8 cellular contexts compared by ENCODE assay signal in the genomic region with DNA sequence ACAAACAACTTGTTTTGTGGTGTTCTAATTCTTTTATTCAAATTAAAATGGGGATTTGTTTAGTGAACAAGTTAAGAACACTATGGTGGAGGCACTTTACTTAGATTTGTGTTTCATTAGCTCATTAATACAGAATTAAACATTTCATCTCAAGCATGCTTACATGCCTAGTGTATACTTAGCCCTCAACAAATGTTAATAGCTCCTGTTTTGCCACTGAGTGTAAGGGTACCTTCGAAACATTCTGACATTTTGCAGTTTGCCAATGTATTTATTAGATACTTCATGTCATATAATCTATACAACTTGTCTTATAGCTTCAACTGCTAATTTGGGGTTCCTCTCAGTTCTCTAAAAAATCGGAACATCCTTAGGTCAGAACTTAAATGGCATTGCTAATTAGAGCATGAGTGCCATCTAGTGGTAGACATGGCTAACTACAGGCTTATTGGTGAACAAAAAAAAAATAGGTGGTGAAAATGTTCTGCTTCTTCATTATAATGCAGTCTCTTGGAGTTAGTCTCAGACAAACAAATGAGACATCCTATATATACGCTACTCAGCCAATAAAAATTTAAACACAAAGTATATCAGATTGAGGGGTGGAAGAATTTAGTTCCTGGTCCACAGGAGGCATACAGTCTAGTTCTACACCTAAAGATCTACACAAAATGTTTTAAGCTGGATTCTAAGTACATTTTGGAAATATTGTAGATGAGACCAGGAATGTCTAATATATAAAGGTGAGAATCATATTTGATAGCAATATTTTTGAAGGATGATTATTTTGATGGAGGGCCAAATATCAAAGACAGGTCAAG. TPM values are rescaled to one million over a fixed set of nuclear protein-coding genes. Genes with fewer than 3 reads are reported as not detected.
DNase-seq lines count a peak whose midpoint lies in the region; ATAC-seq, FAIRE-seq and TF ChIP-seq lines count a peak whose summit lies in the region.

No MANE protein-coding gene starts in this region.

- ATAC-seq in GM21423 (IDR thresholded peaks at IDR 0.05; ENCODE audit: unreplicated experiment) = peak; percentile 64

- peaks cover 0 to 39% (median 15%) of the 10 kb centered on the region in 3 donors for H3K27me3 ChIP-seq in sigmoid colon

- no peak for TF ChIP-seq EP300 in sigmoid colon (IDR thresholded peaks at IDR 0.05)

- intact Hi-C loops in sigmoid colon (cut with DNase I) = no loop called here

- TF ChIP-seq CTCF in LNCaP clone FGC (IDR thresholded peaks at IDR 0.05; ENCODE audit: control insufficient read depth, extremely low read depth, insufficient read depth) = peak; percentile 77
- TF ChIP-seq CTCF in sigmoid colon (IDR thresholded peaks at IDR 0.05) = peak; percentile 26 to 83 (median 55)

- 16 to 19% methylated on average over 3 of the region's 3 CpGs for WGBS in sigmoid colon, 2 donors

- DNase-seq in EL (peak; percentile 27), LNCaP clone FGC (ENCODE audit: low read depth) (peak; percentile 32), SKM-1 (lab: John Stamatoyannopoulos, UW; ENCODE audit: unreplicated experiment) (peak; percentile 31), foreskin melanocyte (peak; percentile 24), sigmoid colon (no peak), H54 (ENCODE audit: insufficient read length, low spot score) (no peak)
- no peak for DNase-seq in activated effector memory CD4-positive, alpha-beta T cell treated with Interleukin-2 at 50 U/mL for 16 hours

- no peak overlapping the region for H3K27ac ChIP-seq in sigmoid colon

- H3K9me3 ChIP-seq in sigmoid colon = no peaks in the 10 kb centered on the region

- no peaks in the 10 kb centered on the region for H3K36me3 ChIP-seq in sigmoid colon

- peaks cover 0 to 15% (median 12%) of the 10 kb centered on the region in 4 donors for H3K4me1 ChIP-seq in sigmoid colon

- TF ChIP-seq POLR2A in sigmoid colon (IDR thresholded peaks at IDR 0.05) (no peak), H54 (IDR thresholded peaks at IDR 0.05; ENCODE audit: low read depth, low read length) (no peak)

- no peak for FAIRE-seq in H54 (lab: Jason Lieb, UNC)

- H3K4me3 ChIP-seq in LNCaP clone FGC (ENCODE audit: low read depth, low read length) = no peak overlapping the region
- no peak overlapping the region for H3K4me3 ChIP-seq in sigmoid colon

RNA-seq across cellular contexts. Expression of gene CNTN5, which starts 4.9 kb away (rescaled TPM):
- total RNA-seq in sigmoid colon = under 1 TPM; 0.14 to 0.36 (median 0.22) TPM
- polyA plus RNA-seq in sigmoid colon = under 1 TPM in 1 of 3 donors, not detected in 2; 0.13 TPM

Comparison
In these comparisons a context has a peak if more than half of its experiments do, and no peak if none do; other contexts are left out.
1. DNase-seq: peak in EL (single experiment), LNCaP clone FGC (single experiment), SKM-1 (single experiment) and foreskin melanocyte (single experiment); none in sigmoid colon (single experiment), H54 (single experiment) and activated effector memory CD4-positive, alpha-beta T cell treated with Interleukin-2 at 50 U/mL for 16 hours (single experiment).